Comparison of ENCODE assay signal across 8 cellular contexts in genomic region chr15:90871097-90871715, GRCh38. TPM values are rescaled to one million over a fixed set of nuclear protein-coding genes. Genes with fewer than 3 reads are reported as not detected.
A peak's percentile ranks its signal among the peaks of the same experiment; 100 is the strongest.
DNase-seq lines count a peak whose midpoint lies in the region; ATAC-seq and TF ChIP-seq lines count a peak whose summit lies in the region.

No MANE protein-coding gene starts in this region.

- H2BK15ac ChIP-seq in IMR-90 (ENCODE audit: low read depth, low read length), result peak overlapping the region; percentile 65; the same call in 1 of the 3 replicates

- peaks cover 19% of the 10 kb centered on the region for H3K4me1 Mint-ChIP-seq in glutamatergic neuron (ENCODE audit: low read depth, unreplicated experiment)

- no peaks in the 10 kb centered on the region; the same call in 1 of the 2 replicates for H3K27me3 ChIP-seq in IMR-90 (ENCODE audit: control insufficient read depth, insufficient read depth, low read length)

- peaks cover 14% of the 10 kb centered on the region for H3K9me1 ChIP-seq in IMR-90 (ENCODE audit: insufficient read depth, low read length)

- H2AK5ac ChIP-seq in IMR-90 (ENCODE audit: low read depth, low read length), result peak overlapping the region; percentile 93

- peaks cover 20% of the 10 kb centered on the region for H4K20me1 ChIP-seq in IMR-90 (ENCODE audit: insufficient read depth, low read length)

- H3K27ac Mint-ChIP-seq in glutamatergic neuron (ENCODE audit: unreplicated experiment), result peak overlapping the region; percentile 76

- H3K23ac ChIP-seq in IMR-90 (ENCODE audit: low read depth, low read length), result peak overlapping the region; percentile 82

- DNase-seq in GM13976 (ENCODE audit: low spot score) (peak; percentile 69), IMR-90 (no peak), activated gamma-delta T cell (lab: John Stamatoyannopoulos, UW) (peak; percentile 28), glutamatergic neuron (no peak), posterior vena cava (ENCODE audit: low spot score) (peak; percentile 83), NCI-H526 treated with DMSO at 0.1 percent for 48 hours (lab: John Stamatoyannopoulos, UW) (no peak)
- DNase-seq in stimulated activated CD4-positive, alpha-beta T cell treated with anti-CD3 and anti-CD28 coated beads, Interleukin-4, amount 100 ng/mL, for 4 hours, result no peak
- no peak for DNase-seq in effector CD4-positive, alpha-beta T cell

- peak overlapping the region; percentile 33 for H3K18ac ChIP-seq in IMR-90 (ENCODE audit: low read depth, low read length)

- WGBS in IMR-90 (ENCODE audit: extremely low coverage in 2 of 2, insufficient read length in 1 of 2), 2 experiments, result 0% methylated on average over 1 of the region's 74 CpGs; no CpG with 5 or more reads in 1 of the 2 experiments

- peak overlapping the region; percentile 84 for H4K91ac ChIP-seq in IMR-90 (ENCODE audit: insufficient read depth, low read depth, low read length)

- CTCF ChIA-PET in IMR-90 (lab: Yijun Ruan, JAX), result interaction anchor here (1.4 kb wide), 1 partner anchor 15 kb away, joined by 4 read pairs; no protein-coding TSS in a partner anchor

- H3K56ac ChIP-seq in IMR-90 (ENCODE audit: extremely low read depth, insufficient read depth, low read length), result peak overlapping the region; percentile 70

- H2BK5ac ChIP-seq in IMR-90 (ENCODE audit: low read depth, low read length, poor library complexity, severe bottlenecking), result peak overlapping the region; percentile 89

- peaks cover 7% of the 10 kb centered on the region; the same call in 1 of the 2 replicates for H3K36me3 ChIP-seq in IMR-90 (ENCODE audit: control insufficient read depth, insufficient read depth, low read length)

- peaks cover 33% of the 10 kb centered on the region for H3K4me1 ChIP-seq in IMR-90 (ENCODE audit: control insufficient read depth, insufficient read depth, low read length)

- intact Hi-C loops in IMR-90 (cut with micrococcal nuclease) (loop anchor here (5.0 kb wide), 2 partner anchors 154 to 224 kb away; partner anchors contain the start of gene BLM), posterior vena cava (cut with DNase I) (no loop called here)

- H3K79me1 ChIP-seq in IMR-90 (ENCODE audit: low read depth in 1 of 2, low read length in 2 of 2), result peaks cover 17 to 52% of the 10 kb centered on the region in 2 experiments

- no peaks in the 10 kb centered on the region for H3K36me3 Mint-ChIP-seq in glutamatergic neuron (ENCODE audit: unreplicated experiment)

- peak overlapping the region; percentile 98 for H3K4me2 ChIP-seq in IMR-90 (ENCODE audit: low read depth, low read length)

- peak overlapping the region; percentile 94 for H2AK9ac ChIP-seq in IMR-90 (replicated peaks; ENCODE audit: low read depth, low read length, poor library complexity)

- H2AFZ ChIP-seq in IMR-90 (replicated peaks; ENCODE audit: low read length, poor library complexity), result peak overlapping the region; percentile 93

- dilution Hi-C loops in IMR-90 (cut with HindIII; ENCODE audit: low sequenced_read_pairs, unreplicated experiment), result no loop called here

- in situ Hi-C loops in GM13976 (cut with MboI; ENCODE audit: low sequenced_read_pairs, unreplicated experiment) (no loop called here), IMR-90 (cut with MboI; ENCODE audit: low sequenced_read_pairs) (no loop called here)

- no peaks in the 10 kb centered on the region for H3K9me3 ChIP-seq in IMR-90 (ENCODE audit: control insufficient read depth, insufficient read depth, low read length)

- peak overlapping the region; percentile 93 for H3K27ac ChIP-seq in IMR-90 (ENCODE audit: insufficient read depth, low read length)

- TF ChIP-seq CTCF in GM13976 (IDR thresholded peaks at IDR 0.05; ENCODE audit: borderline replicate concordance, control extremely low read depth, extremely low read depth, insufficient read depth, missing control alignments) (no peak), IMR-90 (conservative IDR thresholded peaks at IDR 0.05; ENCODE audit: low read depth, low read length) (no peak), glutamatergic neuron (IDR thresholded peaks at IDR 0.05; ENCODE audit: partially characterized antibody, unreplicated experiment) (no peak)

- H3K4ac ChIP-seq in IMR-90 (ENCODE audit: low read depth, low read length), result peak overlapping the region; percentile 89

- peak; percentile 18 for ATAC-seq in IMR-90 (ENCODE audit: low read depth)

- POLR2A ChIA-PET in IMR-90 (lab: Charles Lee; ENCODE audit: unreplicated experiment), result no interaction called here

- peak overlapping the region; percentile 2; the same call in 1 of the 2 replicates for H2BK20ac ChIP-seq in IMR-90 (ENCODE audit: low read depth, low read length)

- H4K5ac ChIP-seq in IMR-90 (ENCODE audit: low read depth, low read length), result peak overlapping the region; percentile 92

- H4K8ac ChIP-seq in IMR-90 (ENCODE audit: low read depth in 2 of 2, low read length in 2 of 2), result peak overlapping the region; percentile 80 to 98

- H3K9me3 Mint-ChIP-seq in glutamatergic neuron (ENCODE audit: unreplicated experiment), result peaks cover 8% of the 10 kb centered on the region

- TF ChIP-seq RAD21 in IMR-90 (IDR thresholded peaks at IDR 0.05; ENCODE audit: low read length), result no peak

- peak overlapping the region; percentile 81; the same call in 1 of the 2 replicates for H3K14ac ChIP-seq in IMR-90 (replicated peaks; ENCODE audit: low read depth, low read length)

- peak overlapping the region; percentile 81 for H3K4me3 Mint-ChIP-seq in glutamatergic neuron (ENCODE audit: unreplicated experiment)

- H3K4me3 ChIP-seq in IMR-90 (ENCODE audit: insufficient read depth, low read depth, low read length), result peak overlapping the region; percentile 75

- TF ChIP-seq POLR2A in IMR-90 (IDR thresholded peaks at IDR 0.05; ENCODE audit: low read depth, low read length), result no peak; the same call in 1 of the 2 replicates

- no TSS peak for BruUV-seq in IMR-90 (replicated peaks; lab: Mats Ljungman, UMichigan)

- peak overlapping the region; percentile 89 for H3K9ac ChIP-seq in IMR-90 (ENCODE audit: low read depth, low read length)

- peak overlapping the region; percentile 5 for H2BK120ac ChIP-seq in IMR-90 (ENCODE audit: low read depth, low read length)

- H3K27me3 Mint-ChIP-seq in glutamatergic neuron (ENCODE audit: unreplicated experiment), result peaks cover 1% of the 10 kb centered on the region

TF ChIP-seq in IMR-90, 13 proteins besides CTCF, POLR2A, EP300 and RAD21:
- TF ChIP-seq MAZ (IDR thresholded peaks at IDR 0.05; ENCODE audit: borderline replicate concordance, low read depth, low read length), result peak; percentile 17; the same call in 1 of the 2 replicates
- no peak for TF ChIP-seq NFE2L2 (IDR thresholded peaks at IDR 0.05; ENCODE audit: low read depth, low read length)

RNA-seq across cellular contexts. Expression of gene FURIN, which starts 2.8 kb away (rescaled TPM):
- total RNA-seq in IMR-90 (2012; rRNA removed) (30.8 and 34.8 TPM in 2 replicates), glutamatergic neuron (ENCODE audit: unreplicated experiment) (26.5 TPM), posterior vena cava (10 to 100 TPM; 38.0 to 52.0 TPM)
- 54.3 and 59.5 TPM in 2 replicates for polyA plus RNA-seq in IMR-90 (2012; rRNA removed)
- 63.9 and 93.8 TPM in 2 replicates for polyA plus RNA-seq in IMR-90 (2012; cell fraction: cytosol; rRNA removed)
- 31.1 and 62.0 TPM in 2 replicates for polyA plus RNA-seq in IMR-90 (2012; cell fraction: nucleus; rRNA removed; ENCODE audit: low replicate concordance)

RNA-seq across cellular contexts. Expression of gene FES, which starts 13.1 kb away (rescaled TPM):
- total RNA-seq in IMR-90 (2012; rRNA removed), result 9.7 and 11.7 TPM in 2 replicates
- polyA plus RNA-seq in IMR-90 (2012; rRNA removed), result 10.5 and 12.5 TPM in 2 replicates
- 7.8 and 7.9 TPM in 2 replicates for polyA plus RNA-seq in IMR-90 (2012; cell fraction: cytosol; rRNA removed)
- polyA plus RNA-seq in IMR-90 (2012; cell fraction: nucleus; rRNA removed; ENCODE audit: low replicate concordance), result 61.9 and 147 TPM in 2 replicates
- 3.3 TPM for total RNA-seq in glutamatergic neuron (ENCODE audit: unreplicated experiment)
- total RNA-seq in posterior vena cava, result 10 to 100 TPM; 31.7 to 41.8 TPM

RNA-seq across cellular contexts. Expression of gene MAN2A2, which starts 31.9 kb away (rescaled TPM):
- 3.4 and 6.1 TPM in 2 replicates for total RNA-seq in IMR-90 (2012; rRNA removed)
- 52.5 and 55.5 TPM in 2 replicates for polyA plus RNA-seq in IMR-90 (2012; rRNA removed)
- polyA plus RNA-seq in IMR-90 (2012; cell fraction: cytosol; rRNA removed), result 22.5 and 26.8 TPM in 2 replicates
- 104 and 294 TPM in 2 replicates for polyA plus RNA-seq in IMR-90 (2012; cell fraction: nucleus; rRNA removed; ENCODE audit: low replicate concordance)
- 81.8 TPM for total RNA-seq in glutamatergic neuron (ENCODE audit: unreplicated experiment)
- 10 to 100 TPM; 53.0 to 57.6 TPM for total RNA-seq in posterior vena cava

Comparison
In these comparisons a context has a peak if more than half of its experiments do, and no peak if none do; other contexts are left out.
1. DNase-seq: peak in GM13976 (single experiment), activated gamma-delta T cell (single experiment) and posterior vena cava (single experiment); none in IMR-90 (single experiment), glutamatergic neuron (single experiment), NCI-H526 treated with DMSO at 0.1 percent for 48 hours (single experiment), stimulated activated CD4-positive, alpha-beta T cell treated with anti-CD3 and anti-CD28 coated beads, Interleukin-4, amount 100 ng/mL, for 4 hours (0 of 2) and effector CD4-positive, alpha-beta T cell (single experiment).